19 cellular contexts compared by ENCODE assay signal in genomic region chr5:130875673-130876072, GRCh38.
A peak's percentile ranks its signal among the peaks of the same experiment; 100 is the strongest.
DNase-seq lines count a peak whose midpoint lies in the region; ATAC-seq and TF ChIP-seq lines count a peak whose summit lies in the region.
"Had no signal": no experiment of that assay in that cellular context is flagged by ENCODE, and none has a peak within 500 bp of the region (broad histone marks: within the 10 kb centered on the region; RNA-seq: fewer than 3 reads in every experiment).

No MANE protein-coding gene starts in this region.

- DNase-seq in activated T-cell treated with anti-CD3 and anti-CD28 coated beads, Interleukin-2, amount 50 U/mL, for 72 hours = no peak
- no peak for DNase-seq in activated T-cell treated with anti-CD3 and anti-CD28 coated beads, Interleukin-2, amount 50 U/mL, for 1 hour
- DNase-seq in PC-9 (no peak), fibroblast of peridontal ligament (ENCODE audit: extremely low read depth) (peak; percentile 4), NCI-H187 treated with DMSO at 0.1 percent for 48 hours (lab: John Stamatoyannopoulos, UW) (no peak)
- DNase-seq in activated naive CD4-positive, alpha-beta T cell treated with anti-CD3 and anti-CD28 coated beads for 36 hours = no peak
- DNase-seq: 8988T; ACHN; AML-193; Caco-2; Calu3; CD4-positive, alpha-beta T cell; CD8-positive, alpha-beta T cell; DMS79 treated with DMSO at 0.1 percent for 48 hours; GF-D8 had no signal

- no peak overlapping the region for H3K27ac Mint-ChIP-seq in activated T-cell treated with anti-CD3 and anti-CD28 coated beads, Interleukin-2, amount 50 U/mL, for 72 hours
- no peak overlapping the region for H3K27ac Mint-ChIP-seq in activated naive CD4-positive, alpha-beta T cell treated with anti-CD3 and anti-CD28 coated beads for 36 hours
- H3K27ac Mint-ChIP-seq: B cell; CD4-positive, alpha-beta T cell; CD8-positive, alpha-beta T cell had no signal

- BruUV-seq in PC-9 (replicated peaks; lab: Mats Ljungman, UMichigan) = no TSS peak

- no peak overlapping the region for H3K4me3 ChIP-seq in PC-9
- H3K4me3 ChIP-seq: BLaER1 treated with 17β-estradiol and CSF1 and Interleukin-3, amounts not matched to agents 10 nM and 100 nM had no signal

- ATAC-seq in activated T-cell treated with anti-CD3 and anti-CD28 coated beads, Interleukin-2, amount 50 U/mL, for 72 hours (replicated peaks in 1 of 2) = peak; percentile 47 to 64
- ATAC-seq in GM18873 (IDR thresholded peaks at IDR 0.05; ENCODE audit: low FRiP score, unreplicated experiment) = no peak
- ATAC-seq: CD8-positive, alpha-beta T cell had no signal

- H3F3A ChIP-seq in PC-9 (ENCODE audit: insufficient read depth, low read depth) = no peaks in the 10 kb centered on the region

- no peaks in the 10 kb centered on the region for H3K27me3 ChIP-seq in PC-9 (ENCODE audit: insufficient read depth, low read depth)
- H3K27me3 ChIP-seq: BLaER1 treated with 17β-estradiol and CSF1 and Interleukin-3, amounts not matched to agents 10 nM and 100 nM had no signal

- no peaks in the 10 kb centered on the region for H4K20me1 ChIP-seq in PC-9 (ENCODE audit: insufficient read depth)
- H4K20me1 ChIP-seq: BLaER1 treated with 17β-estradiol and CSF1 and Interleukin-3, amounts not matched to agents 10 nM and 100 nM had no signal

- no peaks in the 10 kb centered on the region for H3K36me3 ChIP-seq in PC-9 (ENCODE audit: low read depth)
- H3K36me3 ChIP-seq: BLaER1 treated with 17β-estradiol and CSF1 and Interleukin-3, amounts not matched to agents 10 nM and 100 nM had no signal

- POLR2A ChIA-PET in PC-9 (lab: Charles Lee; ENCODE audit: unreplicated experiment) = no interaction called here

- no peak for TF ChIP-seq CTCF in PC-9 (conservative IDR thresholded peaks at IDR 0.05)

- H3K4me1 Mint-ChIP-seq in activated T-cell treated with anti-CD3 and anti-CD28 coated beads, Interleukin-2, amount 50 U/mL, for 72 hours (ENCODE audit: low read depth) = peaks cover 9% of the 10 kb centered on the region
- no peaks in the 10 kb centered on the region for H3K4me1 Mint-ChIP-seq in activated naive CD4-positive, alpha-beta T cell treated with anti-CD3 and anti-CD28 coated beads for 36 hours (ENCODE audit: low read depth)
- H3K4me1 Mint-ChIP-seq: B cell had no signal

- H3K79me2 ChIP-seq in PC-9 (ENCODE audit: low read depth) = no peaks in the 10 kb centered on the region

- H3K4me3 Mint-ChIP-seq in activated T-cell treated with anti-CD3 and anti-CD28 coated beads, Interleukin-2, amount 50 U/mL, for 72 hours = no peak overlapping the region
- no peak overlapping the region for H3K4me3 Mint-ChIP-seq in activated naive CD4-positive, alpha-beta T cell treated with anti-CD3 and anti-CD28 coated beads for 36 hours
- H3K4me3 Mint-ChIP-seq: B cell; CD4-positive, alpha-beta T cell; CD8-positive, alpha-beta T cell had no signal

- no peaks in the 10 kb centered on the region for H3K9me2 ChIP-seq in PC-9 (ENCODE audit: insufficient read depth)

- intact Hi-C loops in PC-9 (cut with micrococcal nuclease; ENCODE audit: unreplicated experiment) = no loop called here
- intact Hi-C loops in activated naive CD4-positive, alpha-beta T cell treated with anti-CD3 and anti-CD28 coated beads for 36 hours (cut with micrococcal nuclease) = no loop called here

- no peaks in the 10 kb centered on the region for H3K27me3 Mint-ChIP-seq in activated T-cell treated with anti-CD3 and anti-CD28 coated beads, Interleukin-2, amount 50 U/mL, for 72 hours (ENCODE audit: low read depth)
- no peaks in the 10 kb centered on the region for H3K27me3 Mint-ChIP-seq in activated naive CD4-positive, alpha-beta T cell treated with anti-CD3 and anti-CD28 coated beads for 36 hours (ENCODE audit: low read depth)
- H3K27me3 Mint-ChIP-seq: B cell; CD4-positive, alpha-beta T cell had no signal

- no peak overlapping the region for H3K27ac ChIP-seq in PC-9
- H3K27ac ChIP-seq: BLaER1 treated with 17β-estradiol and CSF1 and Interleukin-3, amounts not matched to agents 10 nM and 100 nM; C4-2B had no signal

- no peak overlapping the region for H3K4me2 ChIP-seq in PC-9
- H3K4me2 ChIP-seq: BLaER1 treated with 17β-estradiol and CSF1 and Interleukin-3, amounts not matched to agents 10 nM and 100 nM had no signal

- peaks cover 2 to 5% of the 10 kb centered on the region in 2 donors for H3K36me3 Mint-ChIP-seq in activated T-cell treated with anti-CD3 and anti-CD28 coated beads, Interleukin-2, amount 50 U/mL, for 72 hours (ENCODE audit: insufficient read depth in 2 of 2)
- H3K36me3 Mint-ChIP-seq in activated naive CD4-positive, alpha-beta T cell treated with anti-CD3 and anti-CD28 coated beads for 36 hours (ENCODE audit: low read depth) = no peaks in the 10 kb centered on the region
- H3K36me3 Mint-ChIP-seq: CD8-positive, alpha-beta T cell had no signal

- H2AFZ ChIP-seq in PC-9 = 0 out of 2 replicates have a peak overlapping the region, but pooled peaks have one; percentile 33

- H3K9me3 Mint-ChIP-seq in activated T-cell treated with anti-CD3 and anti-CD28 coated beads, Interleukin-2, amount 50 U/mL, for 72 hours = no peaks in the 10 kb centered on the region
- no peaks in the 10 kb centered on the region for H3K9me3 Mint-ChIP-seq in activated naive CD4-positive, alpha-beta T cell treated with anti-CD3 and anti-CD28 coated beads for 36 hours
- H3K9me3 Mint-ChIP-seq: CD4-positive, alpha-beta T cell had no signal

- CTCF ChIA-PET in PC-9 (lab: Charles Lee) = no interaction called here
- CTCF ChIA-PET in activated naive CD4-positive, alpha-beta T cell treated with anti-CD3 and anti-CD28 coated beads for 36 hours (lab: Charles Lee) = no interaction called here

- H3K9me3 ChIP-seq in PC-9 (ENCODE audit: insufficient read depth, low read depth) = no peaks in the 10 kb centered on the region
- H3K9me3 ChIP-seq: Caco-2 had no signal

- H3K4me1 ChIP-seq in PC-9 (replicated peaks; ENCODE audit: insufficient read depth) = no peaks in the 10 kb centered on the region
- H3K4me1 ChIP-seq: Caco-2 had no signal
